In genomic region chr5:181246276-181247050, GRCh38 we compare ENCODE assay signal across 8 cellular contexts. TPM values are rescaled to one million over a fixed set of nuclear protein-coding genes. Genes with fewer than 3 reads are reported as not detected.
DNase-seq lines count a peak whose midpoint lies in the region; ATAC-seq, FAIRE-seq and TF ChIP-seq lines count a peak whose summit lies in the region.

No MANE protein-coding gene starts in this region.

- peak; percentile 53 for ATAC-seq in GM21717 (IDR thresholded peaks at IDR 0.05; ENCODE audit: unreplicated experiment)
- peak; percentile 67 for ATAC-seq in activated T-helper 17 cell treated with anti-CD3 and anti-CD28 coated beads, Interleukin-2, amount 50 U/mL, for 72 hours (replicated peaks)

- peaks cover 29% of the 10 kb centered on the region for H4K20me1 ChIP-seq in Loucy (ENCODE audit: insufficient read depth, low read length, poor library complexity, severe bottlenecking)

- peak; percentile 69 to 71 for TF ChIP-seq POLR2A in tibial nerve (IDR thresholded peaks at IDR 0.05)

- no peak for FAIRE-seq in frontal cortex (lab: Jason Lieb, UNC)

- peaks cover 80% of the 10 kb centered on the region for H3K36me3 Mint-ChIP-seq in activated T-helper 17 cell treated with anti-CD3 and anti-CD28 coated beads, Interleukin-2, amount 50 U/mL, for 72 hours (ENCODE audit: low read depth)
- H3K36me3 Mint-ChIP-seq in osteocyte (ENCODE audit: unreplicated experiment): peaks cover 12% of the 10 kb centered on the region

- peak overlapping the region; percentile 90 for H2AFZ ChIP-seq in Loucy (ENCODE audit: low read length)

- H3K4me3 ChIP-seq in Loucy (ENCODE audit: low read length, poor library complexity, severe bottlenecking) (peak overlapping the region; percentile 77), tibial nerve (peak overlapping the region; percentile 69 to 91 (median 82))

- no peaks in the 10 kb centered on the region for H3K9me3 ChIP-seq in Loucy (ENCODE audit: insufficient read depth, low read depth, low read length)
- no peaks in the 10 kb centered on the region for H3K9me3 ChIP-seq in tibial nerve

- H3K27ac ChIP-seq in tibial nerve: peak overlapping the region; percentile 94 to 99 (median 98)

- H3K79me2 ChIP-seq in Loucy (ENCODE audit: insufficient read depth, low read length): peaks cover 79% of the 10 kb centered on the region

- TF ChIP-seq EP300 in tibial nerve (IDR thresholded peaks at IDR 0.05): peak; percentile 71 to 91

- 0 to 1% methylated on average over 28 to 41 of the region's 56 CpGs for WGBS in tibial nerve, 2 donors

- H3K36me3 ChIP-seq in Loucy (ENCODE audit: insufficient read depth, low read length) (peaks cover 7% of the 10 kb centered on the region; the same call in 1 of the 2 replicates), tibial nerve (peaks cover 0 to 9% (median 4%) of the 10 kb centered on the region in 3 donors)

- peak overlapping the region; percentile 86 for H3K4me2 ChIP-seq in Loucy (ENCODE audit: low read depth, low read length, poor library complexity, severe bottlenecking)

- TF ChIP-seq CTCF in Loucy (conservative IDR thresholded peaks at IDR 0.05; ENCODE audit: low read length): no peak
- no peak for TF ChIP-seq CTCF in osteocyte (IDR thresholded peaks at IDR 0.05)
- peak in 2 of 5 experiments; percentile 20 to 23 for TF ChIP-seq CTCF in tibial nerve (IDR thresholded peaks at IDR 0.05)

- DNase-seq in CD1c-positive myeloid dendritic cell (ENCODE audit: extremely low spot score) (peak; percentile 97), frontal cortex (ENCODE audit: low spot score in 2 of 2) (peak; percentile 80 to 87), osteocyte (ENCODE audit: extremely low spot score, unreplicated experiment) (peak; percentile 96), tibial nerve (ENCODE audit: low spot score in 2 of 2) (peak; percentile 82 to 84), NCI-H446 (lab: John Stamatoyannopoulos, UW) (no peak)

- peaks cover 5% of the 10 kb centered on the region for H3K27me3 ChIP-seq in Loucy (ENCODE audit: insufficient read depth, low read length, poor library complexity, severe bottlenecking)
- no peaks in the 10 kb centered on the region for H3K27me3 ChIP-seq in tibial nerve

- H3K4me1 ChIP-seq in Loucy (ENCODE audit: insufficient read depth, low read length, poor library complexity, severe bottlenecking): peaks cover 13% of the 10 kb centered on the region
- H3K4me1 ChIP-seq in tibial nerve: peaks cover 3 to 69% (median 59%) of the 10 kb centered on the region in 4 donors

- H3K27ac Mint-ChIP-seq in activated T-helper 17 cell treated with anti-CD3 and anti-CD28 coated beads, Interleukin-2, amount 50 U/mL, for 72 hours: peak overlapping the region; percentile 99
- peak overlapping the region; percentile 100 for H3K27ac Mint-ChIP-seq in osteocyte (ENCODE audit: unreplicated experiment)

- no peaks in the 10 kb centered on the region for H3K9me3 Mint-ChIP-seq in activated T-helper 17 cell treated with anti-CD3 and anti-CD28 coated beads, Interleukin-2, amount 50 U/mL, for 72 hours
- H3K9me3 Mint-ChIP-seq in osteocyte (ENCODE audit: unreplicated experiment): no peaks in the 10 kb centered on the region

- no peaks in the 10 kb centered on the region for H3K27me3 Mint-ChIP-seq in activated T-helper 17 cell treated with anti-CD3 and anti-CD28 coated beads, Interleukin-2, amount 50 U/mL, for 72 hours
- no peaks in the 10 kb centered on the region for H3K27me3 Mint-ChIP-seq in osteocyte (ENCODE audit: unreplicated experiment)

- H3K4me1 Mint-ChIP-seq in activated T-helper 17 cell treated with anti-CD3 and anti-CD28 coated beads, Interleukin-2, amount 50 U/mL, for 72 hours: peaks cover 36% of the 10 kb centered on the region
- peaks cover 73% of the 10 kb centered on the region for H3K4me1 Mint-ChIP-seq in osteocyte (ENCODE audit: unreplicated experiment)

- peaks cover 3% of the 10 kb centered on the region; the same call in 1 of the 2 replicates for H3F3A ChIP-seq in Loucy (ENCODE audit: low read depth)

- H3K9me2 ChIP-seq in Loucy (replicated peaks; ENCODE audit: low read depth, low read length): no peaks in the 10 kb centered on the region

- peak overlapping the region; percentile 98 for H3K9ac ChIP-seq in Loucy (ENCODE audit: low read depth, low read length, poor library complexity, severe bottlenecking)

- H3K4me3 Mint-ChIP-seq in activated T-helper 17 cell treated with anti-CD3 and anti-CD28 coated beads, Interleukin-2, amount 50 U/mL, for 72 hours: peak overlapping the region; percentile 85
- H3K4me3 Mint-ChIP-seq in osteocyte (ENCODE audit: unreplicated experiment): peak overlapping the region; percentile 92

RNA-seq across cellular contexts. Expression of gene RACK1, which starts 2.8 kb away (rescaled TPM):
- total RNA-seq in activated T-helper 17 cell treated with anti-CD3 and anti-CD28 coated beads, Interleukin-2, amount 50 U/mL, for 72 hours: 1,000 to 10,000 TPM; 2,150 to 2,706 TPM
- 3,351 TPM for total RNA-seq in frontal cortex
- total RNA-seq in osteocyte: 1,869 and 1,921 TPM in 2 replicates
- total RNA-seq in tibial nerve: 1,000 to 10,000 TPM; 1,722 to 2,174 (median 1,870) TPM

RNA-seq across cellular contexts. Expression of gene TRIM52, which starts 14.5 kb away (rescaled TPM):
- 10 to 100 TPM; 14.3 to 19.4 TPM for total RNA-seq in activated T-helper 17 cell treated with anti-CD3 and anti-CD28 coated beads, Interleukin-2, amount 50 U/mL, for 72 hours
- total RNA-seq in frontal cortex: 9.8 TPM
- 12.8 and 13.7 TPM in 2 replicates for total RNA-seq in osteocyte
- 10 to 100 TPM; 12.3 to 20.3 (median 16.4) TPM for total RNA-seq in tibial nerve

RNA-seq across cellular contexts. Expression of gene TRIM41, which starts 23.4 kb away (rescaled TPM):
- 10 to 100 TPM; 27.1 to 30.8 TPM for total RNA-seq in activated T-helper 17 cell treated with anti-CD3 and anti-CD28 coated beads, Interleukin-2, amount 50 U/mL, for 72 hours
- 12.2 TPM for total RNA-seq in frontal cortex
- 25.2 and 27.1 TPM in 2 replicates for total RNA-seq in osteocyte
- total RNA-seq in tibial nerve: 10 to 100 TPM; 17.9 to 25.7 (median 22.7) TPM

RNA-seq across cellular contexts. Expression of gene TRIM7, which starts 41.5 kb away (rescaled TPM):
- total RNA-seq in activated T-helper 17 cell treated with anti-CD3 and anti-CD28 coated beads, Interleukin-2, amount 50 U/mL, for 72 hours: 1 to 10 TPM; 2.7 to 5.9 TPM
- total RNA-seq in frontal cortex (2.0 TPM), osteocyte (3.8 and 4.0 TPM in 2 replicates), tibial nerve (10 to 100 TPM in 3 of 4 donors, 1 to 10 TPM in 1; 3.7 to 12.1 (median 10.6) TPM)

Comparison
In these comparisons a context has a peak if more than half of its experiments do, and no peak if none do; other contexts are left out.
1. DNase-seq: peak in CD1c-positive myeloid dendritic cell (single experiment), frontal cortex (2 of 2), osteocyte (single experiment) and tibial nerve (2 of 2); none in NCI-H446 (0 of 2).